In the genomic region with DNA sequence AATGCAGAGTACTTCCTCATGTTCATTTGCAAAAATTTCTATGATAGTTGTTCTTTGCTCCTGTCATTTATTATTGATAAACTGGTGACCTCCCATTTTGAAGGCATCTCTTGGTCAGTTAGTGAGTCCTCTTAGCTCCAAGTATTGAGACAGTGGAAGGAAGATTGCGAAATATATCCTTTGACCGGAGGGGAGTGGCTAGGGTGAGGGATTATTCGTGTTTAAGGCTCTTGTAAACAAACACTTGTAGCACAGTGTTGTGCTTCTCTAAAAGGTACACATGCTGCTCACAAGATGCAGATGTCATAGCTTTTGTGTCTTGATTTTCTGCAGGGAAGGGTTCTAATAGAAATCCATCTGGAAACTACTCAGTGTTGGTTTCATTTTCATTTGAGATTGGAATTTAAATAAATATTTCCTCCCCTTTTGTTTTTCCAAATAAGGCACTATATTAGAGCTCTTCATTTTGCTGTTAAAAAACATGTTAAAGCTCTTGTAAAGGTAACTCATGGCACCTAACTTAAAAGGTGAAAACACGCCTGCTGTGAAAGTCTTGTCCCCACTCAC, we compare ENCODE assay signal across 9 cellular contexts. TPM values are rescaled to one million over a fixed set of nuclear protein-coding genes. Genes with fewer than 3 reads are reported as not detected.
DNase-seq lines count a peak whose midpoint lies in the region; ATAC-seq and TF ChIP-seq lines count a peak whose summit lies in the region.
"Had no signal": no experiment of that assay in that cellular context is flagged by ENCODE, and none has a peak within 500 bp of the region (broad histone marks: within the 10 kb centered on the region; RNA-seq: fewer than 3 reads in every experiment).

No MANE protein-coding gene starts in this region.

- no peaks in the 10 kb centered on the region for H3K4me1 ChIP-seq in SJSA1 (replicated peaks)

- no peak for TF ChIP-seq CTCF in WERI-Rb-1 (IDR thresholded peaks at IDR 0.05; ENCODE audit: low read depth, low read length)

- no peaks in the 10 kb centered on the region for H3K36me3 ChIP-seq in SJSA1
- H3K36me3 ChIP-seq in WERI-Rb-1: peaks cover 24% of the 10 kb centered on the region

- intact Hi-C loops in sciatic nerve (cut with DNase I): no loop called here
- intact Hi-C loops in head of caudate nucleus (cut with DNase I): no loop called here

- peak; percentile 94 for ATAC-seq in sciatic nerve
- no peak for ATAC-seq in HG03460 (IDR thresholded peaks at IDR 0.05; ENCODE audit: unreplicated experiment)
- ATAC-seq in HG02852 (IDR thresholded peaks at IDR 0.05; ENCODE audit: unreplicated experiment): no peak

- no peaks in the 10 kb centered on the region for H3K27me3 ChIP-seq in SJSA1 (replicated peaks)
- no peaks in the 10 kb centered on the region for H3K27me3 ChIP-seq in WERI-Rb-1 (ENCODE audit: insufficient read depth, low read depth, severe bottlenecking)

- H3K27ac ChIP-seq in SJSA1 (no peak overlapping the region), WERI-Rb-1 (no peak overlapping the region)

- H3K4me3 ChIP-seq in SJSA1 (peak overlapping the region; percentile 16), WERI-Rb-1 (ENCODE audit: low read depth, low read length) (no peak overlapping the region)

- H3K9me3 ChIP-seq in SJSA1 (replicated peaks) (no peaks in the 10 kb centered on the region), WERI-Rb-1 (ENCODE audit: severe bottlenecking) (no peaks in the 10 kb centered on the region)

- DNase-seq in HCEC 1CT: peak; percentile 62
- no peak for DNase-seq in SJSA1 (ENCODE audit: low read depth in 1 of 2, low spot score in 2 of 2)
- DNase-seq in fibroblast of peridontal ligament (ENCODE audit: extremely low read depth): peak; percentile 65
- no peak for DNase-seq in sciatic nerve (ENCODE audit: low spot score)
- no peak for DNase-seq in WERI-Rb-1
- no peak for DNase-seq in head of caudate nucleus
- DNase-seq: NCI-H1092 had no signal

RNA-seq across cellular contexts. Expression of gene TXLNG, which starts 21.8 kb away (rescaled TPM):
- 5.1 and 6.2 TPM in 2 replicates for total RNA-seq in SJSA1 (2014; rRNA removed; shearing (Covaris generic))
- 17.3 TPM for total RNA-seq in sciatic nerve

Comparison
In these comparisons a context has a peak if more than half of its experiments do, and no peak if none do; other contexts are left out.
1. DNase-seq: peak in HCEC 1CT (single experiment) and fibroblast of peridontal ligament (single experiment); none in SJSA1 (0 of 2), sciatic nerve (single experiment), WERI-Rb-1 (single experiment) and head of caudate nucleus (0 of 42).